8 cellular contexts compared by ENCODE assay signal in genomic region chr10:78657622-78658165, GRCh38.
A peak's percentile ranks its signal among the peaks of the same experiment; 100 is the strongest.
DNase-seq lines count a peak whose midpoint lies in the region; ATAC-seq and TF ChIP-seq lines count a peak whose summit lies in the region.

No MANE protein-coding gene starts in this region.

- TF ChIP-seq CTCF in GM10266 (IDR thresholded peaks at IDR 0.05; ENCODE audit: control insufficient read depth, insufficient read depth, low read depth, missing control alignments) (peak; percentile 79), foreskin fibroblast (IDR thresholded peaks at IDR 0.05; ENCODE audit: low read depth, low read length) (peak; percentile 71)

- H3K4me3 ChIP-seq in foreskin fibroblast (ENCODE audit: low read depth in 1 of 2, low read length in 2 of 2) = no peak overlapping the region

- no peak for ATAC-seq in HG02870 (IDR thresholded peaks at IDR 0.05; ENCODE audit: unreplicated experiment)

- DNase-seq in GM10266 (ENCODE audit: extremely low spot score) (peak; percentile 62), HT-29 (ENCODE audit: low spot score) (peak; percentile 79), RPMI7951 (ENCODE audit: low read depth) (peak; percentile 45), foreskin fibroblast (peak; percentile 16 to 61), nucleus accumbens (lab: John Stamatoyannopoulos, UW) (peak in 47 of 56 donors; percentile 3 to 79 (median 32)), superior temporal gyrus (ENCODE audit: extremely low spot score) (peak; percentile 72)
- peak; percentile 27 to 37 for DNase-seq in activated T-helper 1 cell treated with anti-CD3 and anti-CD28 coated beads, Interleukin-2, amount 50 U/mL, for 16 hours (ENCODE audit: low read depth in 1 of 2, low spot score in 1 of 2)
